In the genomic region with DNA sequence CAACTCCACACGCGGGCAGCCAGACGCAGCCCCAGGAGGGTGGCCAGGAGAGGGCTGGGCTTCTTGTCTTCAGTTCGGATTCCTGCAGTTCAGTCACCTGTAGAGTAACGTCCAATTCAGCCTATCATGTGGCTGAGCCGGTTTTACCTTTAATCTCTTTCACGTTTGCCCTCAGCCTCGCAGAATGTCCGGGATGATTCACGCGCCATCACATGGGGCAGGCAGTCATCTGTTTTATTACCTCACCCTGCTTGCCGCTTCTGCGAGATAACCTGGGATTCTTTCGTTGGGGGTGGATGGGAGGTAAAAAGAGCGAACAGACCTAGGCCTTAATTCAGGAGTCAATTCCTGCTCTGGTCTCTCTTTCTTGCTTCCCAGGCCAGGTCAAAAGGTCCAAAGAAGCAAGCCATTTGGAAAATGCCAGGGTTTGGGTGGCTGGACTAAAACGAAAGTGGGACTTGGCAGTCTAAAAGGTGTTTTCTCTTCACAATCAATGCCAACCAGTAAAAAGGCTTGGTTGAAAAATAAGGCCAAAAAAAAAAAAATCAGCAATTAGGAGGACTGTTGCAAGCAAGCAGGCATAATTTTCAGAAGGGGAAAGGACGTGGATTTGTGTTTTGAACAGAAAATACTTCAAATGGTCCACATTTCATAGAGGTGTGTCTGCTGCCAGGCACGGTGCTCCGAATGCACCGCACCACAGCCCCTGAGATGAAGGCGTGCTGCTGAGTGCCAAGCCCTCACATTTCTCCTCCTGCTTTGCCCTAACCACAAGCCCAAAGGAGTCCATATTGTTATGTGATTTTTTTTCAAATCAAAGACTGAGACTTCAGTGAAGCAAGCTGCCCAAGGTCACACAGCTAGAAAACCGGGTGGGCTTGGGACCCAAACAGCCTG, we compare ENCODE assay signal across 1 cellular context.
TF ChIP-seq lines count a peak whose summit lies in the region.

No MANE protein-coding gene starts in this region.

TF ChIP-seq in HepG2, 621 proteins besides CTCF, POLR2A, EP300 and RAD21 (continued from another document):
- TF ChIP-seq, protein P1, sequence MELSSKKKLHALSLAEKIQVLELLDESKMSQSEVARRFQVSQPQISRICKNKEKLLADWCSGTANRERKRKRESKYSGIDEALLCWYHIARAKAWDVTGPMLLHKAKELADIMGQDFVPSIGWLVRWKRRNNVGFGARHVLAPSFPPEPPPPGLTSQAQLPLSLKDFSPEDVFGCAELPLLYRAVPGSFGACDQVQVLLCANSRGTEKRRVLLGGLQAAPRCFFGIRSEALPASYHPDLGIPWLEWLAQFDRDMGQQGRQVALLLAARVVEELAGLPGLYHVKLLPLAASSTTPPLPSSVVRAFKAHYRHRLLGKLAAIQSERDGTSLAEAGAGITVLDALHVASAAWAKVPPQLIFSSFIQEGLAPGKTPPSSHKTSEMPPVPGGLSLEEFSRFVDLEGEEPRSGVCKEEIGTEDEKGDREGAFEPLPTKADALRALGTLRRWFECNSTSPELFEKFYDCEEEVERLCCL (CRISPR knock-in tag; IDR thresholded peaks at IDR 0.05; ENCODE audit: borderline replicate concordance): peak; percentile 67; the same call in 1 of the 2 replicates
- no peak for TF ChIP-seq CEBPG (CRISPR knock-in tag; IDR thresholded peaks at IDR 0.05)
- TF ChIP-seq ZSCAN21 (CRISPR knock-in tag; IDR thresholded peaks at IDR 0.05; ENCODE audit: borderline replicate concordance): no peak
- TF ChIP-seq, protein P2, sequence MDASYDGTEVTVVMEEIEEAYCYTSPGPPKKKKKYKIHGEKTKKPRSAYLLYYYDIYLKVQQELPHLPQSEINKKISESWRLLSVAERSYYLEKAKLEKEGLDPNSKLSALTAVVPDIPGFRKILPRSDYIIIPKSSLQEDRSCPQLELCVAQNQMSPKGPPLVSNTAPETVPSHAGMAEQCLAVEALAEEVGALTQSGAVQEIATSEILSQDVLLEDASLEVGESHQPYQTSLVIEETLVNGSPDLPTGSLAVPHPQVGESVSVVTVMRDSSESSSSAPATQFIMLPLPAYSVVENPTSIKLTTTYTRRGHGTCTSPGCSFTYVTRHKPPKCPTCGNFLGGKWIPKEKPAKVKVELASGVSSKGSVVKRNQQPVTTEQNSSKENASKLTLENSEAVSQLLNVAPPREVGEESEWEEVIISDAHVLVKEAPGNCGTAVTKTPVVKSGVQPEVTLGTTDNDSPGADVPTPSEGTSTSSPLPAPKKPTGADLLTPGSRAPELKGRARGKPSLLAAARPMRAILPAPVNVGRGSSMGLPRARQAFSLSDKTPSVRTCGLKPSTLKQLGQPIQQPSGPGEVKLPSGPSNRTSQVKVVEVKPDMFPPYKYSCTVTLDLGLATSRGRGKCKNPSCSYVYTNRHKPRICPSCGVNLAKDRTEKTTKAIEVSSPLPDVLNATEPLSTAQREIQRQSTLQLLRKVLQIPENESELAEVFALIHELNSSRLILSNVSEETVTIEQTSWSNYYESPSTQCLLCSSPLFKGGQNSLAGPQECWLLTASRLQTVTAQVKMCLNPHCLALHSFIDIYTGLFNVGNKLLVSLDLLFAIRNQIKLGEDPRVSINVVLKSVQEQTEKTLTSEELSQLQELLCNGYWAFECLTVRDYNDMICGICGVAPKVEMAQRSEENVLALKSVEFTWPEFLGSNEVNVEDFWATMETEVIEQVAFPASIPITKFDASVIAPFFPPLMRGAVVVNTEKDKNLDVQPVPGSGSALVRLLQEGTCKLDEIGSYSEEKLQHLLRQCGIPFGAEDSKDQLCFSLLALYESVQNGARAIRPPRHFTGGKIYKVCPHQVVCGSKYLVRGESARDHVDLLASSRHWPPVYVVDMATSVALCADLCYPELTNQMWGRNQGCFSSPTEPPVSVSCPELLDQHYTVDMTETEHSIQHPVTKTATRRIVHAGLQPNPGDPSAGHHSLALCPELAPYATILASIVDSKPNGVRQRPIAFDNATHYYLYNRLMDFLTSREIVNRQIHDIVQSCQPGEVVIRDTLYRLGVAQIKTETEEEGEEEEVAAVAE (CRISPR knock-in tag; IDR thresholded peaks at IDR 0.05; ENCODE audit: borderline replicate concordance): 0 out of 2 replicates have a peak, but pooled peaks have one; percentile 21
- TF ChIP-seq CBX5 (CRISPR knock-in tag; IDR thresholded peaks at IDR 0.05; ENCODE audit: borderline replicate concordance): no peak
- TF ChIP-seq, protein P3, sequence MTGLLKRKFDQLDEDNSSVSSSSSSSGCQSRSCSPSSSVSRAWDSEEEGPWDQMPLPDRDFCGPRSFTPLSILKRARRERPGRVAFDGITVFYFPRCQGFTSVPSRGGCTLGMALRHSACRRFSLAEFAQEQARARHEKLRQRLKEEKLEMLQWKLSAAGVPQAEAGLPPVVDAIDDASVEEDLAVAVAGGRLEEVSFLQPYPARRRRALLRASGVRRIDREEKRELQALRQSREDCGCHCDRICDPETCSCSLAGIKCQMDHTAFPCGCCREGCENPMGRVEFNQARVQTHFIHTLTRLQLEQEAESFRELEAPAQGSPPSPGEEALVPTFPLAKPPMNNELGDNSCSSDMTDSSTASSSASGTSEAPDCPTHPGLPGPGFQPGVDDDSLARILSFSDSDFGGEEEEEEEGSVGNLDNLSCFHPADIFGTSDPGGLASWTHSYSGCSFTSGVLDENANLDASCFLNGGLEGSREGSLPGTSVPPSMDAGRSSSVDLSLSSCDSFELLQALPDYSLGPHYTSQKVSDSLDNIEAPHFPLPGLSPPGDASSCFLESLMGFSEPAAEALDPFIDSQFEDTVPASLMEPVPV (CRISPR knock-in tag; IDR thresholded peaks at IDR 0.05): no peak
- TF ChIP-seq, protein P4, sequence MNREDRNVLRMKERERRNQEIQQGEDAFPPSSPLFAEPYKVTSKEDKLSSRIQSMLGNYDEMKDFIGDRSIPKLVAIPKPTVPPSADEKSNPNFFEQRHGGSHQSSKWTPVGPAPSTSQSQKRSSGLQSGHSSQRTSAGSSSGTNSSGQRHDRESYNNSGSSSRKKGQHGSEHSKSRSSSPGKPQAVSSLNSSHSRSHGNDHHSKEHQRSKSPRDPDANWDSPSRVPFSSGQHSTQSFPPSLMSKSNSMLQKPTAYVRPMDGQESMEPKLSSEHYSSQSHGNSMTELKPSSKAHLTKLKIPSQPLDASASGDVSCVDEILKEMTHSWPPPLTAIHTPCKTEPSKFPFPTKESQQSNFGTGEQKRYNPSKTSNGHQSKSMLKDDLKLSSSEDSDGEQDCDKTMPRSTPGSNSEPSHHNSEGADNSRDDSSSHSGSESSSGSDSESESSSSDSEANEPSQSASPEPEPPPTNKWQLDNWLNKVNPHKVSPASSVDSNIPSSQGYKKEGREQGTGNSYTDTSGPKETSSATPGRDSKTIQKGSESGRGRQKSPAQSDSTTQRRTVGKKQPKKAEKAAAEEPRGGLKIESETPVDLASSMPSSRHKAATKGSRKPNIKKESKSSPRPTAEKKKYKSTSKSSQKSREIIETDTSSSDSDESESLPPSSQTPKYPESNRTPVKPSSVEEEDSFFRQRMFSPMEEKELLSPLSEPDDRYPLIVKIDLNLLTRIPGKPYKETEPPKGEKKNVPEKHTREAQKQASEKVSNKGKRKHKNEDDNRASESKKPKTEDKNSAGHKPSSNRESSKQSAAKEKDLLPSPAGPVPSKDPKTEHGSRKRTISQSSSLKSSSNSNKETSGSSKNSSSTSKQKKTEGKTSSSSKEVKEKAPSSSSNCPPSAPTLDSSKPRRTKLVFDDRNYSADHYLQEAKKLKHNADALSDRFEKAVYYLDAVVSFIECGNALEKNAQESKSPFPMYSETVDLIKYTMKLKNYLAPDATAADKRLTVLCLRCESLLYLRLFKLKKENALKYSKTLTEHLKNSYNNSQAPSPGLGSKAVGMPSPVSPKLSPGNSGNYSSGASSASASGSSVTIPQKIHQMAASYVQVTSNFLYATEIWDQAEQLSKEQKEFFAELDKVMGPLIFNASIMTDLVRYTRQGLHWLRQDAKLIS (CRISPR knock-in tag; IDR thresholded peaks at IDR 0.05): no peak
- TF ChIP-seq RARA (CRISPR knock-in tag; IDR thresholded peaks at IDR 0.05): peak; percentile 23; the same call in 1 of the 2 replicates
- no peak for TF ChIP-seq ZNF546 (CRISPR knock-in tag; conservative IDR thresholded peaks at IDR 0.05)
- no peak for TF ChIP-seq ARNT2 (CRISPR knock-in tag; IDR thresholded peaks at IDR 0.05; ENCODE audit: low read depth)
- no peak for TF ChIP-seq ZNF24 (IDR thresholded peaks at IDR 0.05)
- no peak for TF ChIP-seq ZNF17 (CRISPR knock-in tag; IDR thresholded peaks at IDR 0.05)
- TF ChIP-seq ZNF772 (CRISPR knock-in tag; IDR thresholded peaks at IDR 0.05): no peak
- TF ChIP-seq ZNF331 (CRISPR knock-in tag; IDR thresholded peaks at IDR 0.05): 0 out of 2 replicates have a peak, but pooled peaks have one; percentile 20
- peak; percentile 58 for TF ChIP-seq ASH2L (IDR thresholded peaks at IDR 0.05; ENCODE audit: insufficient read length, low read depth, low read length)
- TF ChIP-seq, protein P5, sequence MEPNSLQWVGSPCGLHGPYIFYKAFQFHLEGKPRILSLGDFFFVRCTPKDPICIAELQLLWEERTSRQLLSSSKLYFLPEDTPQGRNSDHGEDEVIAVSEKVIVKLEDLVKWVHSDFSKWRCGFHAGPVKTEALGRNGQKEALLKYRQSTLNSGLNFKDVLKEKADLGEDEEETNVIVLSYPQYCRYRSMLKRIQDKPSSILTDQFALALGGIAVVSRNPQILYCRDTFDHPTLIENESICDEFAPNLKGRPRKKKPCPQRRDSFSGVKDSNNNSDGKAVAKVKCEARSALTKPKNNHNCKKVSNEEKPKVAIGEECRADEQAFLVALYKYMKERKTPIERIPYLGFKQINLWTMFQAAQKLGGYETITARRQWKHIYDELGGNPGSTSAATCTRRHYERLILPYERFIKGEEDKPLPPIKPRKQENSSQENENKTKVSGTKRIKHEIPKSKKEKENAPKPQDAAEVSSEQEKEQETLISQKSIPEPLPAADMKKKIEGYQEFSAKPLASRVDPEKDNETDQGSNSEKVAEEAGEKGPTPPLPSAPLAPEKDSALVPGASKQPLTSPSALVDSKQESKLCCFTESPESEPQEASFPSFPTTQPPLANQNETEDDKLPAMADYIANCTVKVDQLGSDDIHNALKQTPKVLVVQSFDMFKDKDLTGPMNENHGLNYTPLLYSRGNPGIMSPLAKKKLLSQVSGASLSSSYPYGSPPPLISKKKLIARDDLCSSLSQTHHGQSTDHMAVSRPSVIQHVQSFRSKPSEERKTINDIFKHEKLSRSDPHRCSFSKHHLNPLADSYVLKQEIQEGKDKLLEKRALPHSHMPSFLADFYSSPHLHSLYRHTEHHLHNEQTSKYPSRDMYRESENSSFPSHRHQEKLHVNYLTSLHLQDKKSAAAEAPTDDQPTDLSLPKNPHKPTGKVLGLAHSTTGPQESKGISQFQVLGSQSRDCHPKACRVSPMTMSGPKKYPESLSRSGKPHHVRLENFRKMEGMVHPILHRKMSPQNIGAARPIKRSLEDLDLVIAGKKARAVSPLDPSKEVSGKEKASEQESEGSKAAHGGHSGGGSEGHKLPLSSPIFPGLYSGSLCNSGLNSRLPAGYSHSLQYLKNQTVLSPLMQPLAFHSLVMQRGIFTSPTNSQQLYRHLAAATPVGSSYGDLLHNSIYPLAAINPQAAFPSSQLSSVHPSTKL (CRISPR knock-in tag; IDR thresholded peaks at IDR 0.05): peak; percentile 57; the same call in 1 of the 2 replicates
- TF ChIP-seq ZFP36L2 (CRISPR knock-in tag; IDR thresholded peaks at IDR 0.05): no peak
- TF ChIP-seq HOXA3 (CRISPR knock-in tag; IDR thresholded peaks at IDR 0.05): 0 out of 2 replicates have a peak, but pooled peaks have one; percentile 21
- TF ChIP-seq, protein P6, sequence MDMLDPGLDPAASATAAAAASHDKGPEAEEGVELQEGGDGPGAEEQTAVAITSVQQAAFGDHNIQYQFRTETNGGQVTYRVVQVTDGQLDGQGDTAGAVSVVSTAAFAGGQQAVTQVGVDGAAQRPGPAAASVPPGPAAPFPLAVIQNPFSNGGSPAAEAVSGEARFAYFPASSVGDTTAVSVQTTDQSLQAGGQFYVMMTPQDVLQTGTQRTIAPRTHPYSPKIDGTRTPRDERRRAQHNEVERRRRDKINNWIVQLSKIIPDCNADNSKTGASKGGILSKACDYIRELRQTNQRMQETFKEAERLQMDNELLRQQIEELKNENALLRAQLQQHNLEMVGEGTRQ (IDR thresholded peaks at IDR 0.05; ENCODE audit: low read depth, low read length): peak; percentile 13; the same call in 1 of the 2 replicates
- TF ChIP-seq, protein P6 (CRISPR knock-in tag; IDR thresholded peaks at IDR 0.05; ENCODE audit: borderline replicate concordance): 0 out of 2 replicates have a peak, but pooled peaks have one; percentile 28
- 0 out of 2 replicates have a peak, but pooled peaks have one; percentile 14 for TF ChIP-seq KMT2B (CRISPR knock-in tag; IDR thresholded peaks at IDR 0.05)
- TF ChIP-seq ZNF891 (CRISPR knock-in tag; IDR thresholded peaks at IDR 0.05): 0 out of 2 replicates have a peak, but pooled peaks have one; percentile 46
- TF ChIP-seq, protein P7, sequence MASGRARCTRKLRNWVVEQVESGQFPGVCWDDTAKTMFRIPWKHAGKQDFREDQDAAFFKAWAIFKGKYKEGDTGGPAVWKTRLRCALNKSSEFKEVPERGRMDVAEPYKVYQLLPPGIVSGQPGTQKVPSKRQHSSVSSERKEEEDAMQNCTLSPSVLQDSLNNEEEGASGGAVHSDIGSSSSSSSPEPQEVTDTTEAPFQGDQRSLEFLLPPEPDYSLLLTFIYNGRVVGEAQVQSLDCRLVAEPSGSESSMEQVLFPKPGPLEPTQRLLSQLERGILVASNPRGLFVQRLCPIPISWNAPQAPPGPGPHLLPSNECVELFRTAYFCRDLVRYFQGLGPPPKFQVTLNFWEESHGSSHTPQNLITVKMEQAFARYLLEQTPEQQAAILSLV (CRISPR knock-in tag; IDR thresholded peaks at IDR 0.05; ENCODE audit: borderline replicate concordance): no peak
- TF ChIP-seq ZNF547 (CRISPR knock-in tag; IDR thresholded peaks at IDR 0.05): peak; percentile 68; the same call in 1 of the 2 replicates
- TF ChIP-seq, protein P8, sequence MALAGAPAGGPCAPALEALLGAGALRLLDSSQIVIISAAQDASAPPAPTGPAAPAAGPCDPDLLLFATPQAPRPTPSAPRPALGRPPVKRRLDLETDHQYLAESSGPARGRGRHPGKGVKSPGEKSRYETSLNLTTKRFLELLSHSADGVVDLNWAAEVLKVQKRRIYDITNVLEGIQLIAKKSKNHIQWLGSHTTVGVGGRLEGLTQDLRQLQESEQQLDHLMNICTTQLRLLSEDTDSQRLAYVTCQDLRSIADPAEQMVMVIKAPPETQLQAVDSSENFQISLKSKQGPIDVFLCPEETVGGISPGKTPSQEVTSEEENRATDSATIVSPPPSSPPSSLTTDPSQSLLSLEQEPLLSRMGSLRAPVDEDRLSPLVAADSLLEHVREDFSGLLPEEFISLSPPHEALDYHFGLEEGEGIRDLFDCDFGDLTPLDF (CRISPR knock-in tag; IDR thresholded peaks at IDR 0.05): no peak
- peak; percentile 16; the same call in 1 of the 2 replicates for TF ChIP-seq FOXO1 (CRISPR knock-in tag; IDR thresholded peaks at IDR 0.05)
- no peak for TF ChIP-seq SKI (IDR thresholded peaks at IDR 0.05; ENCODE audit: partially characterized antibody)
- no peak for TF ChIP-seq ZBTB38 (CRISPR knock-in tag; IDR thresholded peaks at IDR 0.05)
- no peak for TF ChIP-seq SNAPC2 (CRISPR knock-in tag; IDR thresholded peaks at IDR 0.05)
TF ChIP-seq in HepG2: peak in this region for 66.
